1 cellular context compared by ENCODE assay signal in the genomic region with DNA sequence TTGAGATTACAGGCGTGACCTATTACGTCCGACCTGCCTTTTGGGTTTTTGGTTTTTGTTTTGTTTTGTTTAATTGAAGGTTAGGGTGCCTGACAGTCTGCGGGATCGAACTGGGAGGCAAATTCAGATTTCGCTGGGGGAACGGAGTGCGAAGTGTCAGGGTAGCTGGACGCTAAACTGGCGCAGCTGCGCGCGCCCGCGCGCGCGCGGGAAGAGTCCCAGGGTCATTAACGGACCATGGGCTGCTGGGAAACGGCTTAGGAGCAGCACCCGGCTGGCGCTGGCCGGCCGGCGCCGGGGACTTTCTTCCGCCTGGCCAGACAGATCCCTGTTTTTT.
TF ChIP-seq lines count a peak whose summit lies in the region.

No MANE protein-coding gene starts in this region.

TF ChIP-seq in K562, 482 proteins besides CTCF, POLR2A, EP300 and RAD21 (continued from another document and continues in another):
- TF ChIP-seq, protein P1, sequence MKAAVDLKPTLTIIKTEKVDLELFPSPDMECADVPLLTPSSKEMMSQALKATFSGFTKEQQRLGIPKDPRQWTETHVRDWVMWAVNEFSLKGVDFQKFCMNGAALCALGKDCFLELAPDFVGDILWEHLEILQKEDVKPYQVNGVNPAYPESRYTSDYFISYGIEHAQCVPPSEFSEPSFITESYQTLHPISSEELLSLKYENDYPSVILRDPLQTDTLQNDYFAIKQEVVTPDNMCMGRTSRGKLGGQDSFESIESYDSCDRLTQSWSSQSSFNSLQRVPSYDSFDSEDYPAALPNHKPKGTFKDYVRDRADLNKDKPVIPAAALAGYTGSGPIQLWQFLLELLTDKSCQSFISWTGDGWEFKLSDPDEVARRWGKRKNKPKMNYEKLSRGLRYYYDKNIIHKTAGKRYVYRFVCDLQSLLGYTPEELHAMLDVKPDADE (conservative IDR thresholded peaks at IDR 0.05; ENCODE audit: control insufficient read depth, low read depth, low read length): peak; percentile 63; the same call in 1 of the 2 replicates
- TF ChIP-seq, protein P2, sequence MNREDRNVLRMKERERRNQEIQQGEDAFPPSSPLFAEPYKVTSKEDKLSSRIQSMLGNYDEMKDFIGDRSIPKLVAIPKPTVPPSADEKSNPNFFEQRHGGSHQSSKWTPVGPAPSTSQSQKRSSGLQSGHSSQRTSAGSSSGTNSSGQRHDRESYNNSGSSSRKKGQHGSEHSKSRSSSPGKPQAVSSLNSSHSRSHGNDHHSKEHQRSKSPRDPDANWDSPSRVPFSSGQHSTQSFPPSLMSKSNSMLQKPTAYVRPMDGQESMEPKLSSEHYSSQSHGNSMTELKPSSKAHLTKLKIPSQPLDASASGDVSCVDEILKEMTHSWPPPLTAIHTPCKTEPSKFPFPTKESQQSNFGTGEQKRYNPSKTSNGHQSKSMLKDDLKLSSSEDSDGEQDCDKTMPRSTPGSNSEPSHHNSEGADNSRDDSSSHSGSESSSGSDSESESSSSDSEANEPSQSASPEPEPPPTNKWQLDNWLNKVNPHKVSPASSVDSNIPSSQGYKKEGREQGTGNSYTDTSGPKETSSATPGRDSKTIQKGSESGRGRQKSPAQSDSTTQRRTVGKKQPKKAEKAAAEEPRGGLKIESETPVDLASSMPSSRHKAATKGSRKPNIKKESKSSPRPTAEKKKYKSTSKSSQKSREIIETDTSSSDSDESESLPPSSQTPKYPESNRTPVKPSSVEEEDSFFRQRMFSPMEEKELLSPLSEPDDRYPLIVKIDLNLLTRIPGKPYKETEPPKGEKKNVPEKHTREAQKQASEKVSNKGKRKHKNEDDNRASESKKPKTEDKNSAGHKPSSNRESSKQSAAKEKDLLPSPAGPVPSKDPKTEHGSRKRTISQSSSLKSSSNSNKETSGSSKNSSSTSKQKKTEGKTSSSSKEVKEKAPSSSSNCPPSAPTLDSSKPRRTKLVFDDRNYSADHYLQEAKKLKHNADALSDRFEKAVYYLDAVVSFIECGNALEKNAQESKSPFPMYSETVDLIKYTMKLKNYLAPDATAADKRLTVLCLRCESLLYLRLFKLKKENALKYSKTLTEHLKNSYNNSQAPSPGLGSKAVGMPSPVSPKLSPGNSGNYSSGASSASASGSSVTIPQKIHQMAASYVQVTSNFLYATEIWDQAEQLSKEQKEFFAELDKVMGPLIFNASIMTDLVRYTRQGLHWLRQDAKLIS (CRISPR knock-in tag; IDR thresholded peaks at IDR 0.05): no peak
- peak in 1 of 2 experiments; percentile 39; a peak in 1 of 4 replicates for TF ChIP-seq TBL1XR1 (IDR thresholded peaks at IDR 0.05; ENCODE audit: low read length in 2 of 2)
- peak; percentile 89 for TF ChIP-seq HDAC2 (IDR thresholded peaks at IDR 0.05)
- peak; percentile 69; the same call in 1 of the 2 replicates for TF ChIP-seq ZC3H8 (IDR thresholded peaks at IDR 0.05)
- TF ChIP-seq ZFP1 (CRISPR knock-in tag; IDR thresholded peaks at IDR 0.05): peak; percentile 70; the same call in 1 of the 2 replicates
- TF ChIP-seq, protein P3, sequence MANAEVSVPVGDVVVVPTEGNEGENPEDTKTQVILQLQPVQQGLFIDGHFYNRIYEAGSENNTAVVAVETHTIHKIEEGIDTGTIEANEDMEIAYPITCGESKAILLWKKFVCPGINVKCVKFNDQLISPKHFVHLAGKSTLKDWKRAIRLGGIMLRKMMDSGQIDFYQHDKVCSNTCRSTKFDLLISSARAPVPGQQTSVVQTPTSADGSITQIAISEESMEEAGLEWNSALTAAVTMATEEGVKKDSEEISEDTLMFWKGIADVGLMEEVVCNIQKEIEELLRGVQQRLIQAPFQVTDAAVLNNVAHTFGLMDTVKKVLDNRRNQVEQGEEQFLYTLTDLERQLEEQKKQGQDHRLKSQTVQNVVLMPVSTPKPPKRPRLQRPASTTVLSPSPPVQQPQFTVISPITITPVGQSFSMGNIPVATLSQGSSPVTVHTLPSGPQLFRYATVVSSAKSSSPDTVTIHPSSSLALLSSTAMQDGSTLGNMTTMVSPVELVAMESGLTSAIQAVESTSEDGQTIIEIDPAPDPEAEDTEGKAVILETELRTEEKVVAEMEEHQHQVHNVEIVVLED (CRISPR knock-in tag; IDR thresholded peaks at IDR 0.05): peak; percentile 69
- 0 out of 2 replicates have a peak, but pooled peaks have one; percentile 48 for TF ChIP-seq ZNF134 (CRISPR knock-in tag; conservative IDR thresholded peaks at IDR 0.05)
- TF ChIP-seq, protein P4, sequence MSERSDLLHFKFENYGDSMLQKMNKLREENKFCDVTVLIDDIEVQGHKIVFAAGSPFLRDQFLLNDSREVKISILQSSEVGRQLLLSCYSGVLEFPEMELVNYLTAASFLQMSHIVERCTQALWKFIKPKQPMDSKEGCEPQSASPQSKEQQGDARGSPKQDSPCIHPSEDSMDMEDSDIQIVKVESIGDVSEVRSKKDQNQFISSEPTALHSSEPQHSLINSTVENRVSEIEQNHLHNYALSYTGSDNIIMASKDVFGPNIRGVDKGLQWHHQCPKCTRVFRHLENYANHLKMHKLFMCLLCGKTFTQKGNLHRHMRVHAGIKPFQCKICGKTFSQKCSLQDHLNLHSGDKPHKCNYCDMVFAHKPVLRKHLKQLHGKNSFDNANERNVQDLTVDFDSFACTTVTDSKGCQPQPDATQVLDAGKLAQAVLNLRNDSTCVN (CRISPR knock-in tag; IDR thresholded peaks at IDR 0.05): peak; percentile 97
- TF ChIP-seq, protein P5, sequence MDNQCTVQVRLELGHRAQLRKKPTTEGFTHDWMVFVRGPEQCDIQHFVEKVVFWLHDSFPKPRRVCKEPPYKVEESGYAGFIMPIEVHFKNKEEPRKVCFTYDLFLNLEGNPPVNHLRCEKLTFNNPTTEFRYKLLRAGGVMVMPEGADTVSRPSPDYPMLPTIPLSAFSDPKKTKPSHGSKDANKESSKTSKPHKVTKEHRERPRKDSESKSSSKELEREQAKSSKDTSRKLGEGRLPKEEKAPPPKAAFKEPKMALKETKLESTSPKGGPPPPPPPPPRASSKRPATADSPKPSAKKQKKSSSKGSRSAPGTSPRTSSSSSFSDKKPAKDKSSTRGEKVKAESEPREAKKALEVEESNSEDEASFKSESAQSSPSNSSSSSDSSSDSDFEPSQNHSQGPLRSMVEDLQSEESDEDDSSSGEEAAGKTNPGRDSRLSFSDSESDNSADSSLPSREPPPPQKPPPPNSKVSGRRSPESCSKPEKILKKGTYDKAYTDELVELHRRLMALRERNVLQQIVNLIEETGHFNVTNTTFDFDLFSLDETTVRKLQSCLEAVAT (IDR thresholded peaks at IDR 0.05): peak; percentile 88 to 94
- TF ChIP-seq, protein P6, sequence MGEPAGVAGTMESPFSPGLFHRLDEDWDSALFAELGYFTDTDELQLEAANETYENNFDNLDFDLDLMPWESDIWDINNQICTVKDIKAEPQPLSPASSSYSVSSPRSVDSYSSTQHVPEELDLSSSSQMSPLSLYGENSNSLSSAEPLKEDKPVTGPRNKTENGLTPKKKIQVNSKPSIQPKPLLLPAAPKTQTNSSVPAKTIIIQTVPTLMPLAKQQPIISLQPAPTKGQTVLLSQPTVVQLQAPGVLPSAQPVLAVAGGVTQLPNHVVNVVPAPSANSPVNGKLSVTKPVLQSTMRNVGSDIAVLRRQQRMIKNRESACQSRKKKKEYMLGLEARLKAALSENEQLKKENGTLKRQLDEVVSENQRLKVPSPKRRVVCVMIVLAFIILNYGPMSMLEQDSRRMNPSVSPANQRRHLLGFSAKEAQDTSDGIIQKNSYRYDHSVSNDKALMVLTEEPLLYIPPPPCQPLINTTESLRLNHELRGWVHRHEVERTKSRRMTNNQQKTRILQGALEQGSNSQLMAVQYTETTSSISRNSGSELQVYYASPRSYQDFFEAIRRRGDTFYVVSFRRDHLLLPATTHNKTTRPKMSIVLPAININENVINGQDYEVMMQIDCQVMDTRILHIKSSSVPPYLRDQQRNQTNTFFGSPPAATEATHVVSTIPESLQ (CRISPR knock-in tag; IDR thresholded peaks at IDR 0.05): no peak
- peak; percentile 76 for TF ChIP-seq ZNF707 (CRISPR knock-in tag; conservative IDR thresholded peaks at IDR 0.05)
- peak in 1 of 2 experiments; percentile 71; a peak in 2 of 4 replicates for TF ChIP-seq HDAC1 (IDR thresholded peaks at IDR 0.05)
- TF ChIP-seq ZNF239 (CRISPR knock-in tag; IDR thresholded peaks at IDR 0.05): peak; percentile 34; the same call in 1 of the 2 replicates
- TF ChIP-seq, protein P7, sequence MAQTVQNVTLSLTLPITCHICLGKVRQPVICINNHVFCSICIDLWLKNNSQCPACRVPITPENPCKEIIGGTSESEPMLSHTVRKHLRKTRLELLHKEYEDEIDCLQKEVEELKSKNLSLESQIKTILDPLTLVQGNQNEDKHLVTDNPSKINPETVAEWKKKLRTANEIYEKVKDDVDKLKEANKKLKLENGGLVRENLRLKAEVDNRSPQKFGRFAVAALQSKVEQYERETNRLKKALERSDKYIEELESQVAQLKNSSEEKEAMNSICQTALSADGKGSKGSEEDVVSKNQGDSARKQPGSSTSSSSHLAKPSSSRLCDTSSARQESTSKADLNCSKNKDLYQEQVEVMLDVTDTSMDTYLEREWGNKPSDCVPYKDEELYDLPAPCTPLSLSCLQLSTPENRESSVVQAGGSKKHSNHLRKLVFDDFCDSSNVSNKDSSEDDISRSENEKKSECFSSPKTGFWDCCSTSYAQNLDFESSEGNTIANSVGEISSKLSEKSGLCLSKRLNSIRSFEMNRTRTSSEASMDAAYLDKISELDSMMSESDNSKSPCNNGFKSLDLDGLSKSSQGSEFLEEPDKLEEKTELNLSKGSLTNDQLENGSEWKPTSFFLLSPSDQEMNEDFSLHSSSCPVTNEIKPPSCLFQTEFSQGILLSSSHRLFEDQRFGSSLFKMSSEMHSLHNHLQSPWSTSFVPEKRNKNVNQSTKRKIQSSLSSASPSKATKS (CRISPR knock-in tag; IDR thresholded peaks at IDR 0.05): no peak
- peak; percentile 91 for TF ChIP-seq ZFX (CRISPR knock-in tag; IDR thresholded peaks at IDR 0.05)
- TF ChIP-seq TARDBP (IDR thresholded peaks at IDR 0.05): peak; percentile 61; the same call in 1 of the 2 replicates
- TF ChIP-seq, protein P8, sequence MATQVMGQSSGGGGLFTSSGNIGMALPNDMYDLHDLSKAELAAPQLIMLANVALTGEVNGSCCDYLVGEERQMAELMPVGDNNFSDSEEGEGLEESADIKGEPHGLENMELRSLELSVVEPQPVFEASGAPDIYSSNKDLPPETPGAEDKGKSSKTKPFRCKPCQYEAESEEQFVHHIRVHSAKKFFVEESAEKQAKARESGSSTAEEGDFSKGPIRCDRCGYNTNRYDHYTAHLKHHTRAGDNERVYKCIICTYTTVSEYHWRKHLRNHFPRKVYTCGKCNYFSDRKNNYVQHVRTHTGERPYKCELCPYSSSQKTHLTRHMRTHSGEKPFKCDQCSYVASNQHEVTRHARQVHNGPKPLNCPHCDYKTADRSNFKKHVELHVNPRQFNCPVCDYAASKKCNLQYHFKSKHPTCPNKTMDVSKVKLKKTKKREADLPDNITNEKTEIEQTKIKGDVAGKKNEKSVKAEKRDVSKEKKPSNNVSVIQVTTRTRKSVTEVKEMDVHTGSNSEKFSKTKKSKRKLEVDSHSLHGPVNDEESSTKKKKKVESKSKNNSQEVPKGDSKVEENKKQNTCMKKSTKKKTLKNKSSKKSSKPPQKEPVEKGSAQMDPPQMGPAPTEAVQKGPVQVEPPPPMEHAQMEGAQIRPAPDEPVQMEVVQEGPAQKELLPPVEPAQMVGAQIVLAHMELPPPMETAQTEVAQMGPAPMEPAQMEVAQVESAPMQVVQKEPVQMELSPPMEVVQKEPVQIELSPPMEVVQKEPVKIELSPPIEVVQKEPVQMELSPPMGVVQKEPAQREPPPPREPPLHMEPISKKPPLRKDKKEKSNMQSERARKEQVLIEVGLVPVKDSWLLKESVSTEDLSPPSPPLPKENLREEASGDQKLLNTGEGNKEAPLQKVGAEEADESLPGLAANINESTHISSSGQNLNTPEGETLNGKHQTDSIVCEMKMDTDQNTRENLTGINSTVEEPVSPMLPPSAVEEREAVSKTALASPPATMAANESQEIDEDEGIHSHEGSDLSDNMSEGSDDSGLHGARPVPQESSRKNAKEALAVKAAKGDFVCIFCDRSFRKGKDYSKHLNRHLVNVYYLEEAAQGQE (CRISPR knock-in tag; IDR thresholded peaks at IDR 0.05; ENCODE audit: low read depth): peak; percentile 69; the same call in 1 of the 2 replicates
- TF ChIP-seq CC2D1A (IDR thresholded peaks at IDR 0.05): peak; percentile 77
- TF ChIP-seq CCNT2 (IDR thresholded peaks at IDR 0.05; ENCODE audit: borderline replicate concordance, extremely low read depth, insufficient read length, low read depth, low read length): peak; percentile 99
- peak; percentile 53; the same call in 1 of the 2 replicates for TF ChIP-seq ZNF24 (IDR thresholded peaks at IDR 0.05)
- TF ChIP-seq ARID2 (IDR thresholded peaks at IDR 0.05): no peak
- peak; percentile 33 for TF ChIP-seq POU5F1 (IDR thresholded peaks at IDR 0.05; ENCODE audit: borderline replicate concordance, low read depth, low read length, partially characterized antibody)
- TF ChIP-seq OTX1 (CRISPR knock-in tag; IDR thresholded peaks at IDR 0.05): peak; percentile 98
- peak; percentile 95 for TF ChIP-seq HLTF (IDR thresholded peaks at IDR 0.05)
- TF ChIP-seq ZNF165 (CRISPR knock-in tag; IDR thresholded peaks at IDR 0.05; ENCODE audit: borderline replicate concordance): no peak
